ENCODE assay signal across 12 cellular contexts in the genomic region with DNA sequence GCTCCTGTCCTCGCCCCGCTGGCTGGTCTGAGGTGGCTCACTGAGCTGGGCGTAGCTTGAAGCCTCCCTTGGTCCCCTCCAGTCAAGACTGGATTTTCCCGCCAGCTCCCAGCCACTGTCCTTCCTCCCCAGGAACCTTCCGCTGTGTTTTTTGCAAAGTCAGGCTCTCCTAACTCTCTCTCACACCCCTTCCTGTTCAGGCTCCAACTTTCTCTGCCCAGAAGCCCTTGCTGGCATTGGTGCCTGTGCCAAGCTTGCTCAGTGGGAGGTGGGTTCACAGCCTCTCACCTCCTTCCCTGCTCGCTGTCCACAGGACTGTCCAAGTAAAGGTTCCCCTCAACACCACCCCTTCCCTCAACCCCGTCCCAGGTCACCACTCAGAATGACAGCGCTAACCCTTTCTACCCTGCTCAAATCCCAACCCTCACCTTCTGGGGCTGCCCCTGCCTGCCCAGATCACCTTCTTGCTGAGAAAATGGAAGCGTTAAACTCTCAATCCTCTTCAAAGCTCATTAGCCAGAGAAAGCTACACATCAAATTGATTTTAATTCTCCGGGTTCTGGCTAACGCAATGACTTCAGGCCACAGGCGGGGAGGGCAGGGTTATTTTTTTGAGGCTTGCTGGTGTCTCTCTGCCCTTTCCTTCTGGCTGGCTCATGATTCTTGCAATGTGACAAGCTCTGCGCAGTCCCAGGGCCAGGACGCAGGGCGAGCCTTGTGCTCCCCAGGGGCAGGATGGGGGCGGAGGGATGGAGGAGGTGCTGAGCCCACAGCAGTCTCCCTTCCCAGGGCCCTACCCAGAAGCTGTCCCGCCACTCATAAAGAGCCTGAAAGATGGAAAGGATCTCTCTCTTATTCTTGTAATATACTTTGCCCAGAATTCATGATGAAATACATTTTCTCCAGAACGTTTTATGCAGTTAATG.
A peak's percentile ranks its signal among the peaks of the same experiment; 100 is the strongest.
DNase-seq lines count a peak whose midpoint lies in the region; ATAC-seq, FAIRE-seq and TF ChIP-seq lines count a peak whose summit lies in the region.
"Had no signal": no experiment of that assay in that cellular context is flagged by ENCODE, and none has a peak within 500 bp of the region (broad histone marks: within the 10 kb centered on the region; RNA-seq: fewer than 3 reads in every experiment).

No MANE protein-coding gene starts in this region.

- DNase-seq in K562 (ENCODE audit: extremely low read depth in 1 of 4, low spot score in 3 of 4) = no peak
- no peak for DNase-seq in glutamatergic neuron
- peak; percentile 84 for DNase-seq in osteoblast (ENCODE audit: insufficient read length, low spot score, missing footprints)
- peak; percentile 58 for DNase-seq in upper lobe of right lung
- DNase-seq in stimulated activated effector memory CD8-positive, alpha-beta T cell treated with anti-CD3 and anti-CD28 coated beads, Interleukin-12 subunit alpha, Interleukin-12 subunit beta, amount 100 ng/mL, for 72 hours (ENCODE audit: low spot score in 2 of 2) = no peak
- no peak for DNase-seq in kidney tubule cell (ENCODE audit: low spot score)
- DNase-seq: Calu3, Kasumi-1, NCI-H2107, PC-9 had no signal

- CTCF ChIA-PET in K562 (lab: Yijun Ruan, JAX; ENCODE audit: low intra/inter-chr PET ratio) = no interaction called here

- H2AFZ ChIP-seq in K562 (ENCODE audit: low read depth, low read length) (no peak overlapping the region), osteoblast (ENCODE audit: low read length) (peak overlapping the region; percentile 46)
- H2AFZ ChIP-seq: PC-9 had no signal

- H3K4me3 ChIP-seq in K562 (no peak overlapping the region), osteoblast (ENCODE audit: insufficient read depth, low read length) (no peak overlapping the region), upper lobe of right lung (no peak overlapping the region)
- H3K4me3 ChIP-seq: GM12878, PC-9 had no signal

- no TSS peak for BruUV-seq in K562 (replicated peaks; lab: Mats Ljungman, UMichigan)

- no peak for FAIRE-seq in K562 (lab: Jason Lieb, UNC)
- FAIRE-seq: GM12878 had no signal

- TF ChIP-seq CTCF in K562 (IDR thresholded peaks at IDR 0.05 in 2 of 3, conservative IDR thresholded peaks at IDR 0.05 in 1 of 3; ENCODE audit: insufficient read depth in 2 of 3, low read depth in 1 of 3, low read length in 3 of 3) (no peak), glutamatergic neuron (IDR thresholded peaks at IDR 0.05; ENCODE audit: partially characterized antibody, unreplicated experiment) (no peak), osteoblast (IDR thresholded peaks at IDR 0.05; ENCODE audit: extremely low read depth, low read depth, low read length) (no peak), upper lobe of right lung (IDR thresholded peaks at IDR 0.05) (no peak)

- WGBS in K562 (ENCODE audit: insufficient coverage, low coverage, missing lambda C conversion rate) = 4% methylated on average over 17 of the region's 18 CpGs

- H4K20me1 ChIP-seq in K562 (replicated peaks; ENCODE audit: control insufficient read depth, insufficient read depth, low read length) (peaks cover 5% of the 10 kb centered on the region), osteoblast (ENCODE audit: insufficient read depth, low read length) (no peaks in the 10 kb centered on the region)

- no peak for TF ChIP-seq RAD21 in K562 (CRISPR knock-in tag; conservative IDR thresholded peaks at IDR 0.05 in 1 of 2, IDR thresholded peaks at IDR 0.05 in 1 of 2)

- no peak for TF ChIP-seq POLR2A in K562 (conservative IDR thresholded peaks at IDR 0.05)

- H3K4me2 ChIP-seq in K562 (ENCODE audit: insufficient read depth, low read length) (no peak overlapping the region), osteoblast (ENCODE audit: insufficient read depth, low read length) (peak overlapping the region; percentile 68)
- H3K4me2 ChIP-seq: PC-9 had no signal

- H3K4me1 Mint-ChIP-seq in glutamatergic neuron (ENCODE audit: low read depth, unreplicated experiment) = peaks cover 22% of the 10 kb centered on the region
- no peaks in the 10 kb centered on the region for H3K4me1 Mint-ChIP-seq in stimulated activated effector memory CD8-positive, alpha-beta T cell treated with anti-CD3 and anti-CD28 coated beads, Interleukin-12 subunit alpha, Interleukin-12 subunit beta, amount 100 ng/mL, for 72 hours

- POLR2A ChIA-PET in K562 (lab: Yijun Ruan, JAX) = interaction anchor here (0.6 kb wide), 1 partner anchor 84 kb away, joined by 3 read pairs; no protein-coding TSS in a partner anchor

- H3K4me3 Mint-ChIP-seq in glutamatergic neuron (ENCODE audit: unreplicated experiment) = peak overlapping the region; percentile 28
- no peak overlapping the region for H3K4me3 Mint-ChIP-seq in stimulated activated effector memory CD8-positive, alpha-beta T cell treated with anti-CD3 and anti-CD28 coated beads, Interleukin-12 subunit alpha, Interleukin-12 subunit beta, amount 100 ng/mL, for 72 hours

- no peaks in the 10 kb centered on the region for H3K9me3 ChIP-seq in K562 (replicated peaks; ENCODE audit: control insufficient read depth, insufficient read depth, low read depth, low read length)
- H3K9me3 ChIP-seq in osteoblast (ENCODE audit: low read depth, low read length) = no peaks in the 10 kb centered on the region
- no peaks in the 10 kb centered on the region for H3K9me3 ChIP-seq in upper lobe of right lung

- peaks cover 3% of the 10 kb centered on the region for H3K9me1 ChIP-seq in K562 (ENCODE audit: control insufficient read depth, insufficient read depth, low read length)

- ATAC-seq in K562 = no peak
- no peak for ATAC-seq in upper lobe of right lung
- ATAC-seq in stimulated activated effector memory CD8-positive, alpha-beta T cell treated with anti-CD3 and anti-CD28 coated beads, Interleukin-12 subunit alpha, Interleukin-12 subunit beta, amount 100 ng/mL, for 72 hours = no peak
- ATAC-seq in GM21390 (IDR thresholded peaks at IDR 0.05; ENCODE audit: unreplicated experiment) = no peak
- ATAC-seq: GM12878 had no signal

- TF ChIP-seq EP300 in K562 (IDR thresholded peaks at IDR 0.05; ENCODE audit: low read length) = no peak

- H3K27me3 Mint-ChIP-seq in glutamatergic neuron (ENCODE audit: unreplicated experiment) = peaks cover 11% of the 10 kb centered on the region

- no peaks in the 10 kb centered on the region for H3K79me2 ChIP-seq in K562 (ENCODE audit: control insufficient read depth, insufficient read depth, low read length)
- no peaks in the 10 kb centered on the region for H3K79me2 ChIP-seq in osteoblast (ENCODE audit: insufficient read depth, low read length)

- H3K4me1 ChIP-seq in K562 (replicated peaks in 1 of 2; ENCODE audit: control insufficient read depth in 2 of 2, insufficient read depth in 2 of 2, low read length in 2 of 2) (no peaks in the 10 kb centered on the region), osteoblast (ENCODE audit: insufficient read depth, low read length) (peaks cover 22% of the 10 kb centered on the region), upper lobe of right lung (peaks cover 14% of the 10 kb centered on the region)

- H3K27me3 ChIP-seq in K562 (ENCODE audit: control insufficient read depth in 2 of 2, insufficient read depth in 2 of 2, low read length in 2 of 2) (peaks cover 45 to 84% of the 10 kb centered on the region in 2 experiments), osteoblast (ENCODE audit: insufficient read depth, low read length) (no peaks in the 10 kb centered on the region), upper lobe of right lung (no peaks in the 10 kb centered on the region)

- H3K36me3 ChIP-seq in K562 (ENCODE audit: control insufficient read depth, insufficient read depth, low read length) = no peaks in the 10 kb centered on the region
- no peaks in the 10 kb centered on the region for H3K36me3 ChIP-seq in osteoblast (ENCODE audit: insufficient read depth, low read length)
- no peaks in the 10 kb centered on the region for H3K36me3 ChIP-seq in upper lobe of right lung

- no peaks in the 10 kb centered on the region for H3K36me3 Mint-ChIP-seq in glutamatergic neuron (ENCODE audit: unreplicated experiment)
- H3K36me3 Mint-ChIP-seq in stimulated activated effector memory CD8-positive, alpha-beta T cell treated with anti-CD3 and anti-CD28 coated beads, Interleukin-12 subunit alpha, Interleukin-12 subunit beta, amount 100 ng/mL, for 72 hours = no peaks in the 10 kb centered on the region

- intact Hi-C loops in K562 (cut with micrococcal nuclease) (no loop called here), upper lobe of right lung (cut with DNase I) (no loop called here)

- peaks cover 3% of the 10 kb centered on the region for H3K9me3 Mint-ChIP-seq in glutamatergic neuron (ENCODE audit: unreplicated experiment)
- H3K9me3 Mint-ChIP-seq in stimulated activated effector memory CD8-positive, alpha-beta T cell treated with anti-CD3 and anti-CD28 coated beads, Interleukin-12 subunit alpha, Interleukin-12 subunit beta, amount 100 ng/mL, for 72 hours = no peaks in the 10 kb centered on the region

- in situ Hi-C loops in K562 (cut with MboI) = no loop called here

- no peak overlapping the region for H3K27ac ChIP-seq in K562 (ENCODE audit: extremely low read depth, low read depth, low read length)
- peak overlapping the region; percentile 65 for H3K27ac ChIP-seq in osteoblast (ENCODE audit: low read depth, low read length)
- H3K27ac ChIP-seq in upper lobe of right lung = peak overlapping the region; percentile 79
- H3K27ac ChIP-seq: PC-9 had no signal

- H3K9ac ChIP-seq in K562 (ENCODE audit: insufficient read depth in 1 of 2, low read depth in 2 of 2, low read length in 2 of 2) = no peak overlapping the region

- H3K27ac Mint-ChIP-seq in glutamatergic neuron (ENCODE audit: unreplicated experiment) = peak overlapping the region; percentile 2
- no peak overlapping the region for H3K27ac Mint-ChIP-seq in stimulated activated effector memory CD8-positive, alpha-beta T cell treated with anti-CD3 and anti-CD28 coated beads, Interleukin-12 subunit alpha, Interleukin-12 subunit beta, amount 100 ng/mL, for 72 hours

TF ChIP-seq in K562, 482 proteins besides CTCF, POLR2A, EP300 and RAD21:
- TF ChIP-seq, protein P1, sequence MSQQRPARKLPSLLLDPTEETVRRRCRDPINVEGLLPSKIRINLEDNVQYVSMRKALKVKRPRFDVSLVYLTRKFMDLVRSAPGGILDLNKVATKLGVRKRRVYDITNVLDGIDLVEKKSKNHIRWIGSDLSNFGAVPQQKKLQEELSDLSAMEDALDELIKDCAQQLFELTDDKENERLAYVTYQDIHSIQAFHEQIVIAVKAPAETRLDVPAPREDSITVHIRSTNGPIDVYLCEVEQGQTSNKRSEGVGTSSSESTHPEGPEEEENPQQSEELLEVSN (IDR thresholded peaks at IDR 0.05; ENCODE audit: borderline replicate concordance in 1 of 2, extremely low read depth in 1 of 2, insufficient read depth in 1 of 2, insufficient read length in 1 of 2, low read depth in 1 of 2, low read length in 1 of 2, poor library complexity in 1 of 2, severe bottlenecking in 1 of 2) = peak in 1 of 2 experiments; percentile 44
- TF ChIP-seq ZNF263 (CRISPR knock-in tag; IDR thresholded peaks at IDR 0.05; ENCODE audit: borderline replicate concordance) = peak; percentile 42; the same call in 1 of the 2 replicates
- no peak for TF ChIP-seq NFXL1 (CRISPR knock-in tag; IDR thresholded peaks at IDR 0.05)

Comparison
In these comparisons a context has a peak if more than half of its experiments do, and no peak if none do; other contexts are left out.
1. DNase-seq: peak in osteoblast (single experiment) and upper lobe of right lung (single experiment); none in K562 (0 of 4), glutamatergic neuron (single experiment), stimulated activated effector memory CD8-positive, alpha-beta T cell treated with anti-CD3 and anti-CD28 coated beads, Interleukin-12 subunit alpha, Interleukin-12 subunit beta, amount 100 ng/mL, for 72 hours (0 of 2) and kidney tubule cell (single experiment).